In genomic region chr7:127253289-127254162, GRCh38 we compare ENCODE assay signal across 1 cellular context.
TF ChIP-seq lines count a peak whose summit lies in the region.

No MANE protein-coding gene starts in this region.

TF ChIP-seq in HepG2, 621 proteins besides CTCF, POLR2A, EP300 and RAD21 (continued from another document):
- TF ChIP-seq ZNF878 (CRISPR knock-in tag; IDR thresholded peaks at IDR 0.05) (no peak), ZNF34 (CRISPR knock-in tag; IDR thresholded peaks at IDR 0.05; ENCODE audit: borderline replicate concordance) (no peak), UBTF (CRISPR knock-in tag; IDR thresholded peaks at IDR 0.05) (peak; percentile 27; the same call in 1 of the 2 replicates), REXO4 (CRISPR knock-in tag; IDR thresholded peaks at IDR 0.05; ENCODE audit: borderline replicate concordance) (no peak), ADNP (CRISPR knock-in tag; IDR thresholded peaks at IDR 0.05) (no peak), ZFX (CRISPR knock-in tag; IDR thresholded peaks at IDR 0.05; ENCODE audit: low read depth) (peak; percentile 39; the same call in 1 of the 2 replicates)
TF ChIP-seq in HepG2: peak in this region for 27.
